ENCODE assay signal across 18 cellular contexts in the genomic region with DNA sequence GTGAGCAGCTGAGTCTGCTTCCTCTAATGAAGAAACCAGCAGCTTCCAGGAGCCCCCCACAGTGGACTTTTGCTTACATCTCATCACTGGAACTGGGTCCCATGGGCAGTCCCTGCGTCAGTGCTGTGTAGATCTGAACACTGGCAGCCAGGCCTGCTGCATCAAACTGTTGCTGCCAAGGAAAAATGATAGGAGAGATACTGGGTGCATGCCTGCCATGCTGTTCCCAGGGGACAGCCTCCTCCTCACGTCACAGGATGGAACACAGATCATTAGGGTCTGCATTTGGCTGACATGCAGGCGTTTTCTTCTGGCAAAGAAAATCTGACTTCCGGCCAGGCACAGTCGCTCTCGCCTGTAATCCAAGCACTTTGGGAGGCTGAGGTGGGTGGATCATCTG.
DNase-seq lines count a peak whose midpoint lies in the region; ATAC-seq and TF ChIP-seq lines count a peak whose summit lies in the region.
"Had no signal": no experiment of that assay in that cellular context is flagged by ENCODE, and none has a peak within 500 bp of the region (broad histone marks: within the 10 kb centered on the region; RNA-seq: fewer than 3 reads in every experiment).

No MANE protein-coding gene starts in this region.

- ATAC-seq in SK-N-SH treated with all-trans-retinoic acid at 6 μM for 48 hours (no peak), Right ventricle myocardium superior (ENCODE audit: poor library complexity) (no peak), left cardiac atrium (no peak)
- ATAC-seq: A549; CD8-positive, alpha-beta T cell had no signal

- no peak overlapping the region for H2AFZ ChIP-seq in SK-N-SH (ENCODE audit: low read depth)

- in situ Hi-C loops in HAP-1 (cut with MboI; ENCODE audit: low sequenced_read_pairs): no loop called here

- H3K27me3 ChIP-seq in SK-N-SH (ENCODE audit: insufficient read depth) (no peaks in the 10 kb centered on the region), HAP-1 (ENCODE audit: low read depth) (no peaks in the 10 kb centered on the region)

- H3K9me3 ChIP-seq in SK-N-SH (no peaks in the 10 kb centered on the region), HAP-1 (no peaks in the 10 kb centered on the region)
- H3K9me3 ChIP-seq: A549, Caco-2 had no signal

- no peak overlapping the region for H3K9ac ChIP-seq in SK-N-SH
- H3K9ac ChIP-seq: BLaER1 treated with 17β-estradiol and CSF1 and Interleukin-3, amounts not matched to agents 10 nM and 100 nM had no signal

- intact Hi-C loops in Right ventricle myocardium superior (cut with DNase I): no loop called here
- intact Hi-C loops in left cardiac atrium (cut with DNase I): no loop called here

- H3K4me1 ChIP-seq in SK-N-SH (ENCODE audit: control insufficient read depth in 1 of 2, insufficient read depth in 2 of 2, low read depth in 1 of 2, low read length in 1 of 2) (peaks cover 0 to 31% of the 10 kb centered on the region in 2 experiments; a peak in 1 of 4 replicates), HAP-1 (no peaks in the 10 kb centered on the region)
- H3K4me1 ChIP-seq: BLaER1 treated with 17β-estradiol and CSF1 and Interleukin-3, amounts not matched to agents 10 nM and 100 nM had no signal

- no peaks in the 10 kb centered on the region for H3K9me2 ChIP-seq in SK-N-SH

- H3K36me3 ChIP-seq in SK-N-SH (replicated peaks in 1 of 2; ENCODE audit: control insufficient read depth in 1 of 2, insufficient read depth in 2 of 2, low read length in 1 of 2) (no peaks in the 10 kb centered on the region), HAP-1 (replicated peaks) (no peaks in the 10 kb centered on the region)
- H3K36me3 ChIP-seq: BLaER1 treated with 17β-estradiol and CSF1 and Interleukin-3, amounts not matched to agents 10 nM and 100 nM had no signal

- CTCF ChIA-PET in SK-N-SH (lab: Yijun Ruan, JAX): interaction anchor here (1.1 to 1.4 kb wide), 4 partner anchors 13 to 69 kb away, joined by 3 to 4 read pairs (median 4); no protein-coding TSS in a partner anchor

- DNase-seq in SK-N-SH (no peak), Right ventricle myocardium superior (peak; percentile 1), left cardiac atrium (no peak), SK-N-DZ (ENCODE audit: low spot score) (peak; percentile 62), HAP-1 (ENCODE audit: low spot score in 2 of 2) (no peak), medulla oblongata (ENCODE audit: extremely low spot score) (no peak)
- DNase-seq: ACHN; Caco-2; Calu3; CD4-positive, alpha-beta T cell; CD8-positive, alpha-beta T cell; DMS79 treated with DMSO at 0.1 percent for 48 hours; GF-D8 had no signal

- POLR2A ChIA-PET in SK-N-SH (lab: Yijun Ruan, JAX): no interaction called here

- TF ChIP-seq RAD21 in SK-N-SH (IDR thresholded peaks at IDR 0.05; ENCODE audit: low read length): no peak

- no peak overlapping the region for H3K4me3 ChIP-seq in SK-N-SH (ENCODE audit: low read depth in 2 of 2, low read length in 1 of 2)
- no peak overlapping the region for H3K4me3 ChIP-seq in HAP-1
- H3K4me3 ChIP-seq: A549; BLaER1 treated with 17β-estradiol and CSF1 and Interleukin-3, amounts not matched to agents 10 nM and 100 nM had no signal

- no peaks in the 10 kb centered on the region for H3K79me2 ChIP-seq in SK-N-SH (ENCODE audit: insufficient read depth)

- no peaks in the 10 kb centered on the region for H3F3A ChIP-seq in SK-N-SH (replicated peaks; ENCODE audit: insufficient read depth)

- no peak overlapping the region for H3K4me2 ChIP-seq in SK-N-SH
- H3K4me2 ChIP-seq: A549; BLaER1 treated with 17β-estradiol and CSF1 and Interleukin-3, amounts not matched to agents 10 nM and 100 nM had no signal

- H3K27ac ChIP-seq in SK-N-SH (ENCODE audit: low read depth in 2 of 2, low read length in 1 of 2): no peak overlapping the region
- H3K27ac ChIP-seq: 22Rv1; A549; BLaER1 treated with 17β-estradiol and CSF1 and Interleukin-3, amounts not matched to agents 10 nM and 100 nM; C4-2B had no signal

- no peak for TF ChIP-seq CTCF in SK-N-SH (IDR thresholded peaks at IDR 0.05)

- 43% methylated on average over 6 of the region's 6 CpGs for WGBS in SK-N-SH (ENCODE audit: low lambda C conversion rate)

- no peak for TF ChIP-seq EP300 in SK-N-SH (IDR thresholded peaks at IDR 0.05; ENCODE audit: borderline replicate concordance in 1 of 2, low read depth in 1 of 2, low read length in 1 of 2)

- no peaks in the 10 kb centered on the region for H4K20me1 ChIP-seq in SK-N-SH (ENCODE audit: insufficient read depth)

TF ChIP-seq in SK-N-SH, 30 proteins besides CTCF, POLR2A, EP300 and RAD21:
- TF ChIP-seq GATA2 (CRISPR knock-in tag; IDR thresholded peaks at IDR 0.05): peak; percentile 33; the same call in 1 of the 2 replicates
- no peak for TF ChIP-seq RCOR1 (IDR thresholded peaks at IDR 0.05; ENCODE audit: low read length)

TF ChIP-seq in SK-N-SH treated with all-trans-retinoic acid at 6 μM for 48 hours, 23 proteins besides CTCF, POLR2A, EP300 and RAD21:
- TF ChIP-seq ZNF70 (CRISPR knock-in tag; IDR thresholded peaks at IDR 0.05) (no peak), BACH2 (CRISPR knock-in tag; IDR thresholded peaks at IDR 0.05; ENCODE audit: borderline replicate concordance) (no peak), ZNF565 (CRISPR knock-in tag; conservative IDR thresholded peaks at IDR 0.05; ENCODE audit: low read depth) (no peak), ZFP30 (CRISPR knock-in tag; IDR thresholded peaks at IDR 0.05) (no peak), ZC3H10 (CRISPR knock-in tag; IDR thresholded peaks at IDR 0.05) (no peak), ISL1 (CRISPR knock-in tag; IDR thresholded peaks at IDR 0.05) (no peak), TCF4 (CRISPR knock-in tag; IDR thresholded peaks at IDR 0.05; ENCODE audit: borderline replicate concordance) (no peak), SNAI2 (CRISPR knock-in tag; IDR thresholded peaks at IDR 0.05) (no peak), ARNTL (CRISPR knock-in tag; IDR thresholded peaks at IDR 0.05; ENCODE audit: borderline replicate concordance, low read depth) (no peak)
- TF ChIP-seq, protein P1, sequence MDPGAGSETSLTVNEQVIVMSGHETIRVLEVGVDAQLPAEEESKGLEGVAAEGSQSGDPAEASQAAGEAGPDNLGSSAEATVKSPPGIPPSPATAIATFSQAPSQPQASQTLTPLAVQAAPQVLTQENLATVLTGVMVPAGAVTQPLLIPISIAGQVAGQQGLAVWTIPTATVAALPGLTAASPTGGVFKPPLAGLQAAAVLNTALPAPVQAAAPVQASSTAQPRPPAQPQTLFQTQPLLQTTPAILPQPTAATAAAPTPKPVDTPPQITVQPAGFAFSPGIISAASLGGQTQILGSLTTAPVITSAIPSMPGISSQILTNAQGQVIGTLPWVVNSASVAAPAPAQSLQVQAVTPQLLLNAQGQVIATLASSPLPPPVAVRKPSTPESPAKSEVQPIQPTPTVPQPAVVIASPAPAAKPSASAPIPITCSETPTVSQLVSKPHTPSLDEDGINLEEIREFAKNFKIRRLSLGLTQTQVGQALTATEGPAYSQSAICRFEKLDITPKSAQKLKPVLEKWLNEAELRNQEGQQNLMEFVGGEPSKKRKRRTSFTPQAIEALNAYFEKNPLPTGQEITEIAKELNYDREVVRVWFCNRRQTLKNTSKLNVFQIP (CRISPR knock-in tag; IDR thresholded peaks at IDR 0.05; ENCODE audit: borderline replicate concordance, low read depth): no peak
- TF ChIP-seq, protein P2, sequence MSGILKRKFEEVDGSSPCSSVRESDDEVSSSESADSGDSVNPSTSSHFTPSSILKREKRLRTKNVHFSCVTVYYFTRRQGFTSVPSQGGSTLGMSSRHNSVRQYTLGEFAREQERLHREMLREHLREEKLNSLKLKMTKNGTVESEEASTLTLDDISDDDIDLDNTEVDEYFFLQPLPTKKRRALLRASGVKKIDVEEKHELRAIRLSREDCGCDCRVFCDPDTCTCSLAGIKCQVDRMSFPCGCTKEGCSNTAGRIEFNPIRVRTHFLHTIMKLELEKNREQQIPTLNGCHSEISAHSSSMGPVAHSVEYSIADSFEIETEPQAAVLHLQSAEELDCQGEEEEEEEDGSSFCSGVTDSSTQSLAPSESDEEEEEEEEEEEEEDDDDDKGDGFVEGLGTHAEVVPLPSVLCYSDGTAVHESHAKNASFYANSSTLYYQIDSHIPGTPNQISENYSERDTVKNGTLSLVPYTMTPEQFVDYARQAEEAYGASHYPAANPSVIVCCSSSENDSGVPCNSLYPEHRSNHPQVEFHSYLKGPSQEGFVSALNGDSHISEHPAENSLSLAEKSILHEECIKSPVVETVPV (CRISPR knock-in tag; IDR thresholded peaks at IDR 0.05): no peak
- TF ChIP-seq, protein P3, sequence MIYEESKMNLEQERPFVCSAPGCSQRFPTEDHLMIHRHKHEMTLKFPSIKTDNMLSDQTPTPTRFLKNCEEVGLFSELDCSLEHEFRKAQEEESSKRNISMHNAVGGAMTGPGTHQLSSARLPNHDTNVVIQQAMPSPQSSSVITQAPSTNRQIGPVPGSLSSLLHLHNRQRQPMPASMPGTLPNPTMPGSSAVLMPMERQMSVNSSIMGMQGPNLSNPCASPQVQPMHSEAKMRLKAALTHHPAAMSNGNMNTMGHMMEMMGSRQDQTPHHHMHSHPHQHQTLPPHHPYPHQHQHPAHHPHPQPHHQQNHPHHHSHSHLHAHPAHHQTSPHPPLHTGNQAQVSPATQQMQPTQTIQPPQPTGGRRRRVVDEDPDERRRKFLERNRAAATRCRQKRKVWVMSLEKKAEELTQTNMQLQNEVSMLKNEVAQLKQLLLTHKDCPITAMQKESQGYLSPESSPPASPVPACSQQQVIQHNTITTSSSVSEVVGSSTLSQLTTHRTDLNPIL (CRISPR knock-in tag; IDR thresholded peaks at IDR 0.05; ENCODE audit: low read depth): no peak

Comparison
In these comparisons a context has a peak if more than half of its experiments do, and no peak if none do; other contexts are left out.
1. DNase-seq: peak in Right ventricle myocardium superior (single experiment) and SK-N-DZ (single experiment); none in SK-N-SH (single experiment), left cardiac atrium (single experiment), HAP-1 (0 of 2) and medulla oblongata (single experiment).